ENCODE assay signal across 35 cellular contexts in the genomic region with DNA sequence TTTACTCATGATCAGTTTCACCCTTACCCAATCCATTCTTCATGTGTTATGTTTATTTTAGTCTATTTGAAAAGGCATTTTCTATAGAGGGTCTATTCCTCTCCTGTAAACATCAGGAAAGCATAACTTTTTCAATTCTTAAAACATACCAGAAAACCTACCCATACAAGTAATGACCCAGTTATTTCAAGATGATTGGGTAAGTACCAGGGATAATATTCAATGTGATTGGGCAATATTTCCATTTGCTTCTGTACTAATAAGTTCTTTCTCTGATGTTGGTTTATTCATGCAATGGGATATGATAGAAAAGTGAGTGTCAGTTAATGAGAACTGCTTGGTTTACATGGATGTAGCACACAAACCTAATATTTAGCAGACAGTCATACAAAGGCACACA.
"Had no signal": no experiment of that assay in that cellular context is flagged by ENCODE, and none has a peak within 500 bp of the region (broad histone marks: within the 10 kb centered on the region; RNA-seq: fewer than 3 reads in every experiment).

No MANE protein-coding gene starts in this region.

- ATAC-seq: activated CD8-positive, alpha-beta memory T cell treated with anti-CD3 and anti-CD28 coated beads, Interleukin-2, amount 10 ng/mL, durations not matched to agents 7 days and 5 days; activated CD8-positive, alpha-beta T cell treated with anti-CD3 and anti-CD28 coated beads, Interleukin-2, amount 10 ng/mL, durations not matched to agents 7 days and 5 days; activated naive CD8-positive, alpha-beta T cell treated with anti-CD3 and anti-CD28 coated beads, Interleukin-2, amount 50 U/mL, for 24 hours had no signal

- H3K36me3 ChIP-seq: ascending aorta, cardiac muscle cell had no signal

- H3K4me1 ChIP-seq: ascending aorta had no signal

- H3K4me3 ChIP-seq: ascending aorta, cardiac muscle cell had no signal

- H3K4me1 Mint-ChIP-seq: activated B cell treated with CpG ODN at 0.5 μM for 24 hours; activated CD4-positive, alpha-beta T cell treated with anti-CD3 and anti-CD28 coated beads, Interleukin-2, amount 10 ng/mL, durations not matched to agents 24 days and 14 days; activated CD8-positive, alpha-beta memory T cell treated with anti-CD3 and anti-CD28 coated beads, Interleukin-2, amount 10 ng/mL, durations not matched to agents 7 days and 5 days; activated naive CD4-positive, alpha-beta T cell treated with anti-CD3 and anti-CD28 coated beads, Interleukin-2, amount 10 ng/mL, durations not matched to agents 7 days and 5 days; activated naive CD4-positive, alpha-beta T cell treated with anti-CD3 and anti-CD28 coated beads, Interleukin-2, amount 50 U/mL, for 24 hours; activated naive CD8-positive, alpha-beta T cell treated with anti-CD3 and anti-CD28 coated beads, Interleukin-2, amount 10 ng/mL, durations not matched to agents 7 days and 5 days; activated naive CD8-positive, alpha-beta T cell treated with anti-CD3 and anti-CD28 coated beads, Interleukin-2, amount 50 U/mL, for 24 hours; central memory CD8-positive, alpha-beta T cell had no signal

- H3K9me3 Mint-ChIP-seq: activated B cell treated with CpG ODN at 0.5 μM for 24 hours; activated CD4-positive, alpha-beta memory T cell treated with anti-CD3 and anti-CD28 coated beads for 36 hours; activated CD4-positive, alpha-beta T cell treated with anti-CD3 and anti-CD28 coated beads, Interleukin-2, amount 10 ng/mL, durations not matched to agents 24 days and 14 days; activated naive CD4-positive, alpha-beta T cell treated with anti-CD3 and anti-CD28 coated beads, Interleukin-2, amount 10 ng/mL, durations not matched to agents 7 days and 5 days; activated naive CD4-positive, alpha-beta T cell treated with anti-CD3 and anti-CD28 coated beads, Interleukin-2, amount 50 U/mL, for 24 hours; activated naive CD8-positive, alpha-beta T cell treated with anti-CD3 and anti-CD28 coated beads, Interleukin-2, amount 10 ng/mL, durations not matched to agents 7 days and 5 days; activated naive CD8-positive, alpha-beta T cell treated with anti-CD3 and anti-CD28 coated beads, Interleukin-2, amount 50 U/mL, for 24 hours; activated T-cell treated with anti-CD3 and anti-CD28 coated beads, Interleukin-2, amount 50 U/mL, for 24 hours; activated T-helper 2 cell treated with anti-CD3 and anti-CD28 coated beads, Interferon-gamma antibody, Interleukin-2, Interleukin-4, amounts not matched to agents 10 μg/mL and 5 μg/mL and 100 μg/mL, durations not matched to agents 14 hours and 24 hours and 36 hours; brain; central memory CD8-positive, alpha-beta T cell; T-helper 1 cell treated with Interleukin-12 subunit alpha and Interleukin-12 subunit beta and Interleukin-4 antibody, amounts not matched to agents 30 μg/mL and 1 μg/mL, for 36 hours; T-helper 2 cell treated with Interferon-gamma antibody and Interleukin-4, amounts not matched to agents 5 μg/mL and 100 μg/mL, for 36 hours had no signal

- H3K27ac ChIP-seq: ascending aorta, cardiac muscle cell, VCaP had no signal

- DNase-seq: activated B cell treated with CpG ODN at 0.5 μM for 24 hours; activated CD4-positive, alpha-beta memory T cell treated with anti-CD3 and anti-CD28 coated beads for 36 hours; activated CD4-positive, alpha-beta T cell treated with anti-CD3 and anti-CD28 coated beads for 4 hours; activated CD4-positive, alpha-beta T cell treated with anti-CD3 and anti-CD28 coated beads, Interleukin-2, amount 10 ng/mL, durations not matched to agents 24 days and 14 days; activated CD4-positive, alpha-beta T cell treated with anti-CD3 and anti-CD28 coated beads, Interleukin-2, amount 50 U/mL, for 1 hour; activated CD4-positive, alpha-beta T cell treated with anti-CD3 and anti-CD28 coated beads, Interleukin-2, amount 50 U/mL, for 4 hours; activated CD4-positive, CD25-positive, alpha-beta regulatory T cell treated with anti-CD3 and anti-CD28 coated beads, Interleukin-2, amount 50 U/mL, for 72 hours; activated CD8-positive, alpha-beta memory T cell treated with anti-CD3 and anti-CD28 coated beads for 24 hours; activated CD8-positive, alpha-beta memory T cell treated with anti-CD3 and anti-CD28 coated beads, Interleukin-2, amount 10 ng/mL, durations not matched to agents 7 days and 5 days; activated CD8-positive, alpha-beta memory T cell treated with anti-CD3 and anti-CD28 coated beads, Interleukin-2, amount 50 U/mL, for 48 hours; activated CD8-positive, alpha-beta T cell treated with anti-CD3 and anti-CD28 coated beads, Interleukin-2, amount 10 ng/mL, durations not matched to agents 7 days and 5 days; activated effector memory CD4-positive, alpha-beta T cell treated with Interleukin-2 at 50 U/mL for 16 hours; activated gamma-delta T cell; activated naive CD4-positive, alpha-beta T cell treated with anti-CD3 and anti-CD28 coated beads, Interleukin-2, amount 10 ng/mL, durations not matched to agents 7 days and 5 days; activated naive CD4-positive, alpha-beta T cell treated with Interleukin-2 at 50 U/mL for 16 hours; activated naive CD8-positive, alpha-beta T cell treated with anti-CD3 and anti-CD28 coated beads, Interleukin-2, amount 10 ng/mL, durations not matched to agents 7 days and 5 days; activated naive CD8-positive, alpha-beta T cell treated with anti-CD3 and anti-CD28 coated beads, Interleukin-2, amount 50 U/mL, for 24 hours; activated T-cell treated with anti-CD3 and anti-CD28 coated beads, Interleukin-2, amount 50 U/mL, for 24 hours; activated T-cell treated with anti-CD3 and anti-CD28 coated beads, Interleukin-2, amount 50 U/mL, for 48 hours; amygdala; anterior cingulate cortex; caudate nucleus; T-helper 1 cell; T-helper 2 cell; T-helper 9 cell had no signal

- H3K27me3 Mint-ChIP-seq: activated CD4-positive, alpha-beta memory T cell treated with anti-CD3 and anti-CD28 coated beads for 36 hours; activated CD4-positive, alpha-beta T cell treated with anti-CD3 and anti-CD28 coated beads, Interleukin-2, amount 10 ng/mL, durations not matched to agents 24 days and 14 days; activated CD8-positive, alpha-beta memory T cell treated with anti-CD3 and anti-CD28 coated beads, Interleukin-2, amount 10 ng/mL, durations not matched to agents 7 days and 5 days; activated naive CD4-positive, alpha-beta T cell treated with anti-CD3 and anti-CD28 coated beads, Interleukin-2, amount 10 ng/mL, durations not matched to agents 7 days and 5 days; activated naive CD4-positive, alpha-beta T cell treated with anti-CD3 and anti-CD28 coated beads, Interleukin-2, amount 50 U/mL, for 24 hours; activated naive CD8-positive, alpha-beta T cell treated with anti-CD3 and anti-CD28 coated beads, Interleukin-2, amount 50 U/mL, for 24 hours; activated T-cell treated with anti-CD3 and anti-CD28 coated beads, Interleukin-2, amount 50 U/mL, for 24 hours; central memory CD8-positive, alpha-beta T cell had no signal

- H3K9me3 ChIP-seq: ascending aorta had no signal

- H3K36me3 Mint-ChIP-seq: activated CD4-positive, alpha-beta memory T cell treated with anti-CD3 and anti-CD28 coated beads for 36 hours; activated CD8-positive, alpha-beta memory T cell treated with anti-CD3 and anti-CD28 coated beads, Interleukin-2, amount 10 ng/mL, durations not matched to agents 7 days and 5 days; activated naive CD4-positive, alpha-beta T cell treated with anti-CD3 and anti-CD28 coated beads, Interleukin-2, amount 10 ng/mL, durations not matched to agents 7 days and 5 days; activated naive CD4-positive, alpha-beta T cell treated with anti-CD3 and anti-CD28 coated beads, Interleukin-2, amount 50 U/mL, for 24 hours; activated naive CD8-positive, alpha-beta T cell; activated naive CD8-positive, alpha-beta T cell treated with anti-CD3 and anti-CD28 coated beads, Interleukin-2, amount 10 ng/mL, durations not matched to agents 7 days and 5 days; brain had no signal

- H3K4me3 Mint-ChIP-seq: activated B cell treated with CpG ODN at 0.5 μM for 24 hours; activated CD4-positive, alpha-beta memory T cell treated with anti-CD3 and anti-CD28 coated beads for 36 hours; activated CD4-positive, alpha-beta T cell treated with anti-CD3 and anti-CD28 coated beads, Interleukin-2, amount 10 ng/mL, durations not matched to agents 24 days and 14 days; activated CD8-positive, alpha-beta memory T cell treated with anti-CD3 and anti-CD28 coated beads, Interleukin-2, amount 10 ng/mL, durations not matched to agents 7 days and 5 days; activated CD8-positive, alpha-beta T cell treated with anti-CD3 and anti-CD28 coated beads, Interleukin-2, amount 10 ng/mL, durations not matched to agents 7 days and 5 days; activated naive CD4-positive, alpha-beta T cell treated with anti-CD3 and anti-CD28 coated beads, Interleukin-2, amount 10 ng/mL, durations not matched to agents 7 days and 5 days; activated naive CD4-positive, alpha-beta T cell treated with anti-CD3 and anti-CD28 coated beads, Interleukin-2, amount 50 U/mL, for 24 hours; activated naive CD8-positive, alpha-beta T cell; activated naive CD8-positive, alpha-beta T cell treated with anti-CD3 and anti-CD28 coated beads, Interleukin-2, amount 10 ng/mL, durations not matched to agents 7 days and 5 days; activated naive CD8-positive, alpha-beta T cell treated with anti-CD3 and anti-CD28 coated beads, Interleukin-2, amount 50 U/mL, for 24 hours; activated T-cell treated with anti-CD3 and anti-CD28 coated beads, Interleukin-2, amount 50 U/mL, for 24 hours; brain; central memory CD8-positive, alpha-beta T cell; T-helper 1 cell treated with Interleukin-12 subunit alpha and Interleukin-12 subunit beta and Interleukin-4 antibody, amounts not matched to agents 30 μg/mL and 1 μg/mL, for 36 hours; T-helper 2 cell treated with Interferon-gamma antibody and Interleukin-4, amounts not matched to agents 5 μg/mL and 100 μg/mL, for 36 hours had no signal

- H3K27ac Mint-ChIP-seq: activated B cell treated with CpG ODN at 0.5 μM for 24 hours; activated CD4-positive, alpha-beta memory T cell treated with anti-CD3 and anti-CD28 coated beads for 36 hours; activated CD4-positive, alpha-beta T cell treated with anti-CD3 and anti-CD28 coated beads, Interleukin-2, amount 10 ng/mL, durations not matched to agents 24 days and 14 days; activated CD8-positive, alpha-beta memory T cell treated with anti-CD3 and anti-CD28 coated beads, Interleukin-2, amount 10 ng/mL, durations not matched to agents 7 days and 5 days; activated CD8-positive, alpha-beta T cell treated with anti-CD3 and anti-CD28 coated beads, Interleukin-2, amount 10 ng/mL, durations not matched to agents 7 days and 5 days; activated naive CD4-positive, alpha-beta T cell treated with anti-CD3 and anti-CD28 coated beads, Interleukin-2, amount 10 ng/mL, durations not matched to agents 7 days and 5 days; activated naive CD4-positive, alpha-beta T cell treated with anti-CD3 and anti-CD28 coated beads, Interleukin-2, amount 50 U/mL, for 24 hours; activated naive CD8-positive, alpha-beta T cell; activated naive CD8-positive, alpha-beta T cell treated with anti-CD3 and anti-CD28 coated beads, Interleukin-2, amount 10 ng/mL, durations not matched to agents 7 days and 5 days; activated naive CD8-positive, alpha-beta T cell treated with anti-CD3 and anti-CD28 coated beads, Interleukin-2, amount 50 U/mL, for 24 hours; activated T-cell treated with anti-CD3 and anti-CD28 coated beads, Interleukin-2, amount 50 U/mL, for 24 hours; activated T-helper 2 cell treated with anti-CD3 and anti-CD28 coated beads, Interferon-gamma antibody, Interleukin-2, Interleukin-4, amounts not matched to agents 10 μg/mL and 5 μg/mL and 100 μg/mL, durations not matched to agents 14 hours and 24 hours and 36 hours; brain; T-helper 1 cell treated with Interleukin-12 subunit alpha and Interleukin-12 subunit beta and Interleukin-4 antibody, amounts not matched to agents 30 μg/mL and 1 μg/mL, for 36 hours; T-helper 2 cell treated with Interferon-gamma antibody and Interleukin-4, amounts not matched to agents 5 μg/mL and 100 μg/mL, for 36 hours had no signal

- H3K27me3 ChIP-seq: ascending aorta had no signal
